In genomic region chrX:3142259-3143042, GRCh38 we compare ENCODE assay signal across 11 cellular contexts.
A peak's percentile ranks its signal among the peaks of the same experiment; 100 is the strongest.
DNase-seq lines count a peak whose midpoint lies in the region; ATAC-seq, FAIRE-seq and TF ChIP-seq lines count a peak whose summit lies in the region.
"Had no signal": no experiment of that assay in that cellular context is flagged by ENCODE, and none has a peak within 500 bp of the region (broad histone marks: within the 10 kb centered on the region; RNA-seq: fewer than 3 reads in every experiment).

No MANE protein-coding gene starts in this region.

- no peak for TF ChIP-seq CTCF in K562 (IDR thresholded peaks at IDR 0.05 in 2 of 3, conservative IDR thresholded peaks at IDR 0.05 in 1 of 3; ENCODE audit: insufficient read depth in 2 of 3, low read depth in 1 of 3, low read length in 3 of 3)

- H3K9me3 ChIP-seq in CD4-positive, alpha-beta memory T cell (ENCODE audit: control insufficient read depth in 1 of 2, low read length in 2 of 2), result no peaks in the 10 kb centered on the region
- no peaks in the 10 kb centered on the region for H3K9me3 ChIP-seq in K562 (replicated peaks; ENCODE audit: control insufficient read depth, insufficient read depth, low read depth, low read length)

- WGBS in K562 (ENCODE audit: insufficient coverage, low coverage, missing lambda C conversion rate), result 0% methylated on average over 4 of the region's 4 CpGs

- intact Hi-C loops in CD4-positive, alpha-beta memory T cell (cut with micrococcal nuclease), result no loop called here
- intact Hi-C loops in K562 (cut with micrococcal nuclease), result no loop called here

- H2AFZ ChIP-seq in K562 (ENCODE audit: low read depth, low read length), result peak overlapping the region; percentile 83

- no peaks in the 10 kb centered on the region for H3K27me3 ChIP-seq in CD4-positive, alpha-beta memory T cell (ENCODE audit: insufficient read depth, low read length)
- H3K27me3 ChIP-seq in K562 (ENCODE audit: control insufficient read depth in 2 of 2, insufficient read depth in 2 of 2, low read length in 2 of 2), result no peaks in the 10 kb centered on the region; a peak in 1 of 5 replicates

- H3K4me2 ChIP-seq in K562 (ENCODE audit: insufficient read depth, low read length), result peak overlapping the region; percentile 70; the same call in 1 of the 2 replicates

- no peak overlapping the region for H3K4me3 ChIP-seq in CD4-positive, alpha-beta memory T cell (ENCODE audit: low read length in 2 of 2)
- H3K4me3 ChIP-seq in K562, result no peak overlapping the region

- no peaks in the 10 kb centered on the region for H3K9me1 ChIP-seq in K562 (ENCODE audit: control insufficient read depth, insufficient read depth, low read length)

- no peak for TF ChIP-seq RAD21 in K562 (CRISPR knock-in tag; conservative IDR thresholded peaks at IDR 0.05 in 1 of 2, IDR thresholded peaks at IDR 0.05 in 1 of 2)

- peak overlapping the region; percentile 59 to 87 (median 76) for H3K4me3 Mint-ChIP-seq in CD4-positive, alpha-beta memory T cell

- in situ Hi-C loops in K562 (cut with MboI), result no loop called here

- H4K20me1 ChIP-seq in K562 (replicated peaks; ENCODE audit: control insufficient read depth, insufficient read depth, low read length), result no peaks in the 10 kb centered on the region

- no peak overlapping the region for H3K9ac ChIP-seq in K562 (ENCODE audit: insufficient read depth in 1 of 2, low read depth in 2 of 2, low read length in 2 of 2)

- H3K79me2 ChIP-seq in K562 (ENCODE audit: control insufficient read depth, insufficient read depth, low read length), result no peaks in the 10 kb centered on the region

- DNase-seq in CD4-positive, alpha-beta memory T cell, result no peak
- peak; percentile 45 to 85 for DNase-seq in NOMO-1 (lab: John Stamatoyannopoulos, UW; ENCODE audit: unreplicated experiment in 2 of 2)
- DNase-seq in K562 (ENCODE audit: extremely low read depth in 1 of 4, low spot score in 3 of 4), result peak in 1 of 4 experiments; percentile 1
- no peak for DNase-seq in amniotic stem cell (lab: John Stamatoyannopoulos, UW)
- no peak for DNase-seq in stimulated activated CD4-positive, alpha-beta T cell treated with anti-CD3 and anti-CD28 coated beads, Interleukin-15, amount 100 ng/mL, for 24 hours
- DNase-seq: DMS53, NCI-H1048, WERI-Rb-1 had no signal

- H3K9me3 Mint-ChIP-seq in CD4-positive, alpha-beta memory T cell, result peaks cover 0 to 61% (median 37%) of the 10 kb centered on the region in 8 donors

- BruUV-seq in K562 (replicated peaks; lab: Mats Ljungman, UMichigan), result no TSS peak

- ATAC-seq in GM19452 (IDR thresholded peaks at IDR 0.05; ENCODE audit: unreplicated experiment) (peak; percentile 63), K562 (peak; percentile 65), esophagus mucosa (no peak), GM18502 (IDR thresholded peaks at IDR 0.05; ENCODE audit: poor library complexity, unreplicated experiment) (no peak)

- H3K36me3 Mint-ChIP-seq in CD4-positive, alpha-beta memory T cell, result peaks cover 2 to 4% of the 10 kb centered on the region in 2 donors

- H3K36me3 ChIP-seq in CD4-positive, alpha-beta memory T cell (ENCODE audit: insufficient read depth, low read length), result no peaks in the 10 kb centered on the region
- H3K36me3 ChIP-seq in K562 (ENCODE audit: control insufficient read depth, insufficient read depth, low read length), result no peaks in the 10 kb centered on the region
- H3K36me3 ChIP-seq: WERI-Rb-1 had no signal

- peaks cover 14 to 34% (median 17%) of the 10 kb centered on the region in 4 donors for H3K4me1 Mint-ChIP-seq in CD4-positive, alpha-beta memory T cell

- peaks cover 12% of the 10 kb centered on the region for H3K4me1 ChIP-seq in CD4-positive, alpha-beta memory T cell (ENCODE audit: insufficient read depth, low read length)
- H3K4me1 ChIP-seq in K562 (replicated peaks in 1 of 2; ENCODE audit: control insufficient read depth in 2 of 2, insufficient read depth in 2 of 2, low read length in 2 of 2), result no peaks in the 10 kb centered on the region

- H3K27ac ChIP-seq in CD4-positive, alpha-beta memory T cell (ENCODE audit: low read depth, low read length), result no peak overlapping the region
- no peak overlapping the region for H3K27ac ChIP-seq in K562 (ENCODE audit: extremely low read depth, low read depth, low read length)
- H3K27ac ChIP-seq: WERI-Rb-1 had no signal

- no peaks in the 10 kb centered on the region for H3K27me3 Mint-ChIP-seq in CD4-positive, alpha-beta memory T cell

- H3K27ac Mint-ChIP-seq in CD4-positive, alpha-beta memory T cell, result peak overlapping the region in 6 of 7 donors; percentile 83 to 90 (median 88)

- no peak for TF ChIP-seq POLR2A in K562 (conservative IDR thresholded peaks at IDR 0.05)

- POLR2A ChIA-PET in CD4-positive, alpha-beta memory T cell (lab: Charles Lee; ENCODE audit: partially characterized antibody), result no interaction called here
- POLR2A ChIA-PET in K562 (lab: Yijun Ruan, JAX), result no interaction called here

- no peak for TF ChIP-seq EP300 in K562 (IDR thresholded peaks at IDR 0.05; ENCODE audit: low read length)

- CTCF ChIA-PET in CD4-positive, alpha-beta memory T cell (lab: Charles Lee; ENCODE audit: partially characterized antibody), result no interaction called here
- CTCF ChIA-PET in K562 (lab: Yijun Ruan, JAX; ENCODE audit: low intra/inter-chr PET ratio), result no interaction called here

- no peak for FAIRE-seq in K562 (lab: Jason Lieb, UNC)

TF ChIP-seq in K562, 482 proteins besides CTCF, POLR2A, EP300 and RAD21 (continues in another document):
- TF ChIP-seq TRIM24 (IDR thresholded peaks at IDR 0.05), result peak in 1 of 2 experiments; percentile 10; a peak in 1 of 4 replicates
- TF ChIP-seq CEBPG (CRISPR knock-in tag; IDR thresholded peaks at IDR 0.05), result no peak
- TF ChIP-seq CEBPG (tag; conservative IDR thresholded peaks at IDR 0.05 in 1 of 2, IDR thresholded peaks at IDR 0.05 in 1 of 2), result no peak
- peak; percentile 81 for TF ChIP-seq ZBTB40 (IDR thresholded peaks at IDR 0.05)
- TF ChIP-seq ZBTB40 (CRISPR knock-in tag; IDR thresholded peaks at IDR 0.05), result no peak
- TF ChIP-seq CREM (IDR thresholded peaks at IDR 0.05; ENCODE audit: low read depth), result peak; percentile 19; the same call in 1 of the 2 replicates
- TF ChIP-seq THAP7 (CRISPR knock-in tag; IDR thresholded peaks at IDR 0.05), result peak; percentile 85

Comparison
In these comparisons a context has a peak if more than half of its experiments do, and no peak if none do; other contexts are left out.
1. DNase-seq: peak in NOMO-1 (2 of 2); none in CD4-positive, alpha-beta memory T cell (0 of 5), amniotic stem cell (single experiment) and stimulated activated CD4-positive, alpha-beta T cell treated with anti-CD3 and anti-CD28 coated beads, Interleukin-15, amount 100 ng/mL, for 24 hours (single experiment).
2. ATAC-seq: peak in GM19452 (single experiment) and K562 (single experiment); none in esophagus mucosa (single experiment) and GM18502 (single experiment).